ENCODE assay signal across 9 cellular contexts in the genomic region with DNA sequence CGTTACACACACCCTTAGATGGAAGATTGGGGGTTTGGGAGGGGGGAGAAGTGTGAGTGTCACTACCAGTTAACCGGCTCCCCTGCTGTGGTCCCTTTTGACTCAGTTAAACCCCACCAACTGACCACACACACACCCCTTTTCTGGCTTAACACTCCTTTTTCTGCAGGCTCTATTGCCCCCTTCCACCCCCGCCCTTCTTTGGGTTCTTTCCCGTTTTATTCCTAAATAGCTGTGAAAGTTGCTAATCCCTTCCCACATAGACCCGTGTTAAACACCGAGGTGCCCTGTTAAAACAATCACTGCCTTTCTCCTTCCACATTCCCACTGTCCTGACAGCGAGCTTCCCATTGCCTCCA. TPM values are rescaled to one million over a fixed set of nuclear protein-coding genes. Genes with fewer than 3 reads are reported as not detected.
DNase-seq lines count a peak whose midpoint lies in the region; ATAC-seq and TF ChIP-seq lines count a peak whose summit lies in the region.
"Had no signal": no experiment of that assay in that cellular context is flagged by ENCODE, and none has a peak within 500 bp of the region (broad histone marks: within the 10 kb centered on the region; RNA-seq: fewer than 3 reads in every experiment).

No MANE protein-coding gene starts in this region.

- no peak overlapping the region for H2BK12ac ChIP-seq in mesenchymal stem cell (ENCODE audit: low read length in 2 of 2)

- peak overlapping the region; percentile 81 to 90 (median 83) for H3K4me3 Mint-ChIP-seq in brain
- peak overlapping the region; percentile 89 for H3K4me3 Mint-ChIP-seq in type B pancreatic cell

- no peaks in the 10 kb centered on the region for H3K9me3 ChIP-seq in cardiac muscle cell (ENCODE audit: low read depth)
- no peaks in the 10 kb centered on the region for H3K9me3 ChIP-seq in mesenchymal stem cell (ENCODE audit: control insufficient read depth, low read length)

- H3K4me3 ChIP-seq in cardiac muscle cell = peak overlapping the region; percentile 90
- peak overlapping the region; percentile 80 to 98 for H3K4me3 ChIP-seq in mesenchymal stem cell (ENCODE audit: insufficient read depth in 1 of 2, low read depth in 1 of 2, low read length in 2 of 2)

- DNase-seq in cardiac muscle cell (ENCODE audit: low read depth in 1 of 2, low spot score in 1 of 2) (peak in 1 of 2 donors; percentile 23), left ventricle myocardium superior (no peak), mesenchymal stem cell (no peak), type B pancreatic cell (ENCODE audit: extremely low spot score, unreplicated experiment) (no peak), hippocampal formation (lab: John Stamatoyannopoulos, UW) (no peak)
- no peak for DNase-seq in NK-92 treated with Interleukin-12 subunit alpha and Interleukin-12 subunit beta, amount 100 ng/mL, for 24 hours (lab: John Stamatoyannopoulos, UW)
- DNase-seq: NCI-H1694 had no signal

- peak overlapping the region; percentile 3 to 47 (median 14) for H3K27ac Mint-ChIP-seq in brain
- H3K27ac Mint-ChIP-seq in type B pancreatic cell = peak overlapping the region; percentile 57

- H3K23ac ChIP-seq in mesenchymal stem cell (ENCODE audit: low read length in 2 of 2) = no peak overlapping the region

- no peak overlapping the region for H4K91ac ChIP-seq in mesenchymal stem cell (ENCODE audit: low read length)

- H3K9ac ChIP-seq in mesenchymal stem cell (ENCODE audit: low read length) = peak overlapping the region; percentile 73

- 2% methylated on average over 6 of the region's 7 CpGs for WGBS in mesenchymal stem cell

- intact Hi-C loops in left ventricle myocardium superior (cut with micrococcal nuclease) = no loop called here

- no peaks in the 10 kb centered on the region for H3K36me3 Mint-ChIP-seq in brain
- H3K36me3 Mint-ChIP-seq in type B pancreatic cell = no peaks in the 10 kb centered on the region

- peaks cover 74% of the 10 kb centered on the region for H3K27me3 ChIP-seq in cardiac muscle cell
- H3K27me3 ChIP-seq in mesenchymal stem cell (ENCODE audit: control insufficient read depth in 1 of 2, insufficient read depth in 1 of 2, low read length in 2 of 2) = peaks cover 0 to 5% of the 10 kb centered on the region in 2 experiments

- no peak overlapping the region for H4K8ac ChIP-seq in mesenchymal stem cell (ENCODE audit: low read length)

- H2AK5ac ChIP-seq in mesenchymal stem cell (ENCODE audit: low read length, severe bottlenecking) = no peak overlapping the region

- peak overlapping the region; percentile 97 for H3K4me2 ChIP-seq in mesenchymal stem cell (ENCODE audit: low read length, poor library complexity, severe bottlenecking)

- H3K18ac ChIP-seq in mesenchymal stem cell (ENCODE audit: low read depth in 1 of 2, low read length in 2 of 2) = no peak overlapping the region

- H3K4me1 ChIP-seq in cardiac muscle cell (ENCODE audit: low read depth) (no peaks in the 10 kb centered on the region), mesenchymal stem cell (ENCODE audit: control insufficient read depth, insufficient read depth, low read depth, low read length) (peaks cover 12% of the 10 kb centered on the region)

- no peak overlapping the region for H2BK5ac ChIP-seq in mesenchymal stem cell (ENCODE audit: low read depth, low read length, poor library complexity, severe bottlenecking)

- no peak overlapping the region for H2BK120ac ChIP-seq in mesenchymal stem cell (ENCODE audit: low read depth, low read length)

- ATAC-seq in left ventricle myocardium superior = no peak
- no peak for ATAC-seq in HG03175 (IDR thresholded peaks at IDR 0.05; ENCODE audit: unreplicated experiment)

- H3K79me1 ChIP-seq in mesenchymal stem cell (replicated peaks; ENCODE audit: low read length, poor library complexity, severe bottlenecking) = peaks cover 6% of the 10 kb centered on the region

- no peak overlapping the region for H3K14ac ChIP-seq in mesenchymal stem cell (ENCODE audit: low read length in 2 of 2)

- H3K27ac ChIP-seq in cardiac muscle cell (no peak overlapping the region), mesenchymal stem cell (ENCODE audit: low read length, poor library complexity, severe bottlenecking) (no peak overlapping the region)

- TF ChIP-seq CTCF in cardiac muscle cell (IDR thresholded peaks at IDR 0.05; ENCODE audit: low read depth, low read length) = no peak
- TF ChIP-seq CTCF in brain (conservative IDR thresholded peaks at IDR 0.05) = no peak
- no peak for TF ChIP-seq CTCF in type B pancreatic cell (conservative IDR thresholded peaks at IDR 0.05)

- no peak overlapping the region for H2BK15ac ChIP-seq in mesenchymal stem cell (ENCODE audit: low read depth, poor library complexity, severe bottlenecking)

- H3K4ac ChIP-seq in mesenchymal stem cell (ENCODE audit: low read depth in 1 of 2, low read length in 2 of 2) = no peak overlapping the region

- H3K4me1 Mint-ChIP-seq in brain (peaks cover 21% of the 10 kb centered on the region), type B pancreatic cell (ENCODE audit: unreplicated experiment) (no peaks in the 10 kb centered on the region)

- H3K36me3 ChIP-seq in cardiac muscle cell (no peaks in the 10 kb centered on the region), mesenchymal stem cell (ENCODE audit: control insufficient read depth in 1 of 2, insufficient read depth in 2 of 2, low read depth in 1 of 2, low read length in 2 of 2) (peaks cover 0 to 2% of the 10 kb centered on the region in 2 experiments)

- no peaks in the 10 kb centered on the region for H3K9me3 Mint-ChIP-seq in brain
- no peaks in the 10 kb centered on the region for H3K9me3 Mint-ChIP-seq in type B pancreatic cell

- no peak overlapping the region for H2AFZ ChIP-seq in mesenchymal stem cell (ENCODE audit: low read depth, low read length)

- H3K27me3 Mint-ChIP-seq in brain (peaks cover 84% of the 10 kb centered on the region), type B pancreatic cell (peaks cover 71% of the 10 kb centered on the region)

RNA-seq across cellular contexts. Expression of a gene that starts 3.7 kb away (rescaled TPM):
- total RNA-seq in cardiac muscle cell = 0.56 and 2.5 TPM in 2 replicates
- 0.27 and 0.43 TPM in 2 replicates for polyA plus RNA-seq in cardiac muscle cell
- total RNA-seq in left ventricle myocardium superior = 22.6 TPM
- 2.8 TPM for polyA plus RNA-seq in brain (ENCODE audit: insufficient read depth, low read depth, low replicate concordance)
- polyA plus RNA-seq in mesenchymal stem cell (2013, experiment 1 of 2) = 0.22 TPM
- polyA plus RNA-seq in mesenchymal stem cell (2013, experiment 2 of 2) = 0.05 TPM
- total RNA-seq in type B pancreatic cell (ENCODE audit: low replicate concordance) = 11.5 and 13.9 TPM in 2 replicates
